Comparison of ENCODE assay signal across 8 cellular contexts in the genomic region with DNA sequence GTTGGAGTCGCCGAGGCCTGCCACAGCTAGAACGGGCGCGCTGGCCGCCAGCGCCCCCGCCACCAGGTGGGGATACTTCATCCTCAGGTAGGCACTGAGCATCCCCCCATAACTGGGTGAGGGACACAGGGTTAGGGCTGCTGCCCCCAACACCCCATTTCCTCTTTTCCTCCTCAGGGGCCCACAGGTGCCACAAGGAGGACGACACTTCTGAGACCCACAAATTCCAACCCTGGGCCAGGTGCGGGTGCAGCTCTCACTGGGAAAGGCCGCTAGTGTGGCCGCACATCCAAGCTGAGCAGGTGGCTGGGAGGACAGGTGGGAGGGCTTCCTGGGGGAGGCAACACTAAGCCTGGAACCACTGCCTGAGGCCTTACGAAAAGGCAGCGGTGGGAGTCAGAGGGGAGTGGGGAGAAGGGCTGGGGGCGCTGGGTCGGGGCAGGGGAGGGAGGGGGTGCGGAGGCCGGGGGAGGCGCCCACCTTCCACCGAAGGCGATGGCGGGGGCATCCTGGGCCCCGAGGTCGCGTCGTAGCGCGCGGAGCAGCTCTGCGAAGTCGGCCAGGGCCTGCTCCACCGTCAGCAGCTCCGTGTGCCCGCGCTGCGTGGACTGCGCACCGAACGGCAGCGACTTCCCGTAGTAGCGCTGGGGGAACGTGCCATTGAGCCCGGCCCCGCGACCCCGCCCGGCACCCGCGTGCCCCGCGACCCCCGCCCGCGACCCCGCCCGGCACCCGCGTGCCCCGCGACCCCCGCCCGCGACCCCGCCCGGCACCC. TPM values are rescaled to one million over a fixed set of nuclear protein-coding genes. Genes with fewer than 3 reads are reported as not detected.
DNase-seq lines count a peak whose midpoint lies in the region; ATAC-seq and TF ChIP-seq lines count a peak whose summit lies in the region.

No MANE protein-coding gene starts in this region.

- peak overlapping the region; percentile 72 for H3K4me3 Mint-ChIP-seq in activated CD4-positive, alpha-beta T cell treated with anti-CD3 and anti-CD28 coated beads for 36 hours

- no peak for TF ChIP-seq POLR2A in testis (IDR thresholded peaks at IDR 0.05)

- H3K9me3 Mint-ChIP-seq in activated CD4-positive, alpha-beta T cell treated with anti-CD3 and anti-CD28 coated beads for 36 hours (ENCODE audit: low read depth): no peaks in the 10 kb centered on the region

- intact Hi-C loops in activated CD4-positive, alpha-beta T cell treated with anti-CD3 and anti-CD28 coated beads for 36 hours (cut with DNase I, micrococcal nuclease): loop anchor here (1.0 to 2.0 kb wide), 7 partner anchors 16 to 110 kb away; a partner anchor contains a TSS
- intact Hi-C loops in testis (cut with DNase I; ENCODE audit: low total_unique reads): loop anchor here (10.0 kb wide), 1 partner anchor 111 kb away; a partner anchor contains a TSS

- no peak overlapping the region for H3K27ac ChIP-seq in testis

- ATAC-seq in activated CD4-positive, alpha-beta T cell treated with anti-CD3 and anti-CD28 coated beads for 36 hours: peak; percentile 28
- ATAC-seq in GM18520 (IDR thresholded peaks at IDR 0.05; ENCODE audit: unreplicated experiment) (no peak), HG02884 (IDR thresholded peaks at IDR 0.05; ENCODE audit: unreplicated experiment) (no peak)

- peaks cover 22% of the 10 kb centered on the region for H3K4me1 ChIP-seq in testis

- H3K27me3 ChIP-seq in testis: no peaks in the 10 kb centered on the region

- POLR2A ChIA-PET in activated CD4-positive, alpha-beta T cell treated with anti-CD3 and anti-CD28 coated beads for 36 hours (lab: Charles Lee): interaction anchor here (0.5 to 1.0 kb wide), 3 partner anchors 18 to 127 kb away, joined by 3 to 4 read pairs (median 3); a partner anchor contains a TSS

- peak; percentile 62 for DNase-seq in activated CD4-positive, alpha-beta T cell treated with anti-CD3 and anti-CD28 coated beads for 36 hours
- DNase-seq in activated CD4-positive, alpha-beta T cell treated with anti-CD3 and anti-CD28 coated beads for 1 hour: no peak
- peak; percentile 58 for DNase-seq in activated CD4-positive, alpha-beta T cell treated with anti-CD3 and anti-CD28 coated beads for 48 hours
- no peak for DNase-seq in fibroblast of pulmonary artery (ENCODE audit: low read depth)
- DNase-seq in testis: peak; percentile 43
- no peak for DNase-seq in ecto neural progenitor cell (ENCODE audit: low spot score)

- H3K4me1 Mint-ChIP-seq in activated CD4-positive, alpha-beta T cell treated with anti-CD3 and anti-CD28 coated beads for 36 hours: peaks cover 5% of the 10 kb centered on the region

- H3K4me3 ChIP-seq in fibroblast of pulmonary artery (replicated peaks; ENCODE audit: low read depth, low read length) (peak overlapping the region; percentile 34), testis (peak overlapping the region in 1 of 2 donors; percentile 29)

- peak overlapping the region; percentile 51 for H3K27ac Mint-ChIP-seq in activated CD4-positive, alpha-beta T cell treated with anti-CD3 and anti-CD28 coated beads for 36 hours

- 38 to 66% methylated on average over 9 to 34 of the region's 66 CpGs for WGBS in testis, 2 donors

- CTCF ChIA-PET in activated CD4-positive, alpha-beta T cell treated with anti-CD3 and anti-CD28 coated beads for 36 hours (lab: Charles Lee): interaction anchor here (0.5 to 1.6 kb wide), 4 partner anchors 16 to 177 kb away, joined by 3 to 4 read pairs (median 3); a partner anchor contains a TSS

- H3K36me3 Mint-ChIP-seq in activated CD4-positive, alpha-beta T cell treated with anti-CD3 and anti-CD28 coated beads for 36 hours (ENCODE audit: low read depth): peaks cover 17% of the 10 kb centered on the region

- TF ChIP-seq CTCF in fibroblast of pulmonary artery (IDR thresholded peaks at IDR 0.05; ENCODE audit: low read length, missing control alignments) (no peak), testis (IDR thresholded peaks at IDR 0.05) (no peak)

- H3K9me3 ChIP-seq in testis: no peaks in the 10 kb centered on the region

- no peaks in the 10 kb centered on the region for H3K27me3 Mint-ChIP-seq in activated CD4-positive, alpha-beta T cell treated with anti-CD3 and anti-CD28 coated beads for 36 hours

- no peaks in the 10 kb centered on the region for H3K36me3 ChIP-seq in testis (ENCODE audit: low read depth, missing control alignments)

RNA-seq across cellular contexts. Expression of a gene that starts 1.0 kb away (rescaled TPM):
- 100 to 1,000 TPM; 188 to 204 TPM for total RNA-seq in activated CD4-positive, alpha-beta T cell treated with anti-CD3 and anti-CD28 coated beads for 36 hours
- 100 to 1,000 TPM; 207 to 215 TPM for total RNA-seq in testis
- polyA plus RNA-seq in testis (ENCODE audit: insufficient read depth, low read depth, low replicate concordance): 242 TPM

RNA-seq across cellular contexts. Expression of a gene that starts 25.4 kb away (rescaled TPM):
- total RNA-seq in activated CD4-positive, alpha-beta T cell treated with anti-CD3 and anti-CD28 coated beads for 36 hours: under 1 TPM in 1 of 2 experiments, not detected in 1; 0.14 TPM
- 1 to 10 TPM; 1.5 to 3.8 TPM for total RNA-seq in testis
- polyA plus RNA-seq in testis (ENCODE audit: insufficient read depth, low read depth, low replicate concordance): 0.79 TPM

RNA-seq across cellular contexts. Expression of a gene that starts 26.8 kb away (rescaled TPM):
- total RNA-seq in activated CD4-positive, alpha-beta T cell treated with anti-CD3 and anti-CD28 coated beads for 36 hours: 10 to 100 TPM; 21.6 to 26.7 TPM
- total RNA-seq in testis: 100 to 1,000 TPM; 122 to 124 TPM
- polyA plus RNA-seq in testis (ENCODE audit: insufficient read depth, low read depth, low replicate concordance): 62.2 TPM

RNA-seq across cellular contexts. Expression of a gene that starts 36.3 kb away (rescaled TPM):
- total RNA-seq in activated CD4-positive, alpha-beta T cell treated with anti-CD3 and anti-CD28 coated beads for 36 hours: 10 to 100 TPM; 12.5 to 14.4 TPM
- total RNA-seq in testis: 10 to 100 TPM in 1 of 2 donors, 1 to 10 TPM in 1; 7.2 to 10.1 TPM
- 6.9 TPM for polyA plus RNA-seq in testis (ENCODE audit: insufficient read depth, low read depth, low replicate concordance)

RNA-seq across cellular contexts. Expression of a gene that starts 43.2 kb away (rescaled TPM):
- total RNA-seq in activated CD4-positive, alpha-beta T cell treated with anti-CD3 and anti-CD28 coated beads for 36 hours: 1 to 10 TPM; 6.4 to 8.8 TPM
- total RNA-seq in testis: 1 to 10 TPM; 1.4 to 1.7 TPM
- 0.78 TPM for polyA plus RNA-seq in testis (ENCODE audit: insufficient read depth, low read depth, low replicate concordance)

Comparison
In these comparisons a context has a peak if more than half of its experiments do, and no peak if none do; other contexts are left out.
1. DNase-seq: peak in activated CD4-positive, alpha-beta T cell treated with anti-CD3 and anti-CD28 coated beads for 36 hours (single experiment), activated CD4-positive, alpha-beta T cell treated with anti-CD3 and anti-CD28 coated beads for 48 hours (single experiment) and testis (single experiment); none in activated CD4-positive, alpha-beta T cell treated with anti-CD3 and anti-CD28 coated beads for 1 hour (single experiment), fibroblast of pulmonary artery (single experiment) and ecto neural progenitor cell (single experiment).
2. RNA of a gene that starts 26.8 kb away (total RNA-seq): 122 to 124 TPM in testis; 21.6 to 26.7 TPM in activated CD4-positive, alpha-beta T cell treated with anti-CD3 and anti-CD28 coated beads for 36 hours; every median in the first group is over 4 times any median in the second.